12 cellular contexts compared by ENCODE assay signal in the genomic region with DNA sequence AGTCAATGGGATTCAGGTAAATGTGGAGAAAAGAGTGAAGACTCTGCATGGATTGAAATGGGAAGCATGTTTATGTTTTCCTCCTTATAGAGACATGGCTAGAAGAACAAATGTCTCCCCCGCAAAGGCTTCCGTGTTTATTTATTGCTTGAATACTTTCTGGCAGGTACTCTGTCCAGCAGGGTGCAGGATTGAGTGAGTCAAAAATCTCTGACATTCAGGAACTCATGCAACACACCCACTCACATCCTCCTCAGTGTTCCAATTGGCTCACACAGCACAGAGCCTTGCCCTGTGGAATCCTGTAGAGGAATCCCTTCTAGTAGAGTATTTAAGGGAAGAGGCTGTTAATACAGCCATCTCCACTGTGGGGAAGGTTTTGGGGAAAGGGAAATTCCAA.
DNase-seq lines count a peak whose midpoint lies in the region; ATAC-seq and TF ChIP-seq lines count a peak whose summit lies in the region.
"Had no signal": no experiment of that assay in that cellular context is flagged by ENCODE, and none has a peak within 500 bp of the region (broad histone marks: within the 10 kb centered on the region; RNA-seq: fewer than 3 reads in every experiment).

No MANE protein-coding gene starts in this region.

- POLR2A ChIA-PET in GM10248 (lab: Yijun Ruan, JAX): no interaction called here

- ATAC-seq in GM19328 (IDR thresholded peaks at IDR 0.05; ENCODE audit: unreplicated experiment) (peak; percentile 63), right cardiac atrium (peak; percentile 47 to 66)
- no peak for ATAC-seq in stimulated activated naive CD8-positive, alpha-beta T cell treated with anti-CD3 and anti-CD28 coated beads, Interleukin-15, amount 100 ng/mL, for 72 hours

- H3K9me3 Mint-ChIP-seq in stimulated activated naive CD8-positive, alpha-beta T cell treated with anti-CD3 and anti-CD28 coated beads, Interleukin-15, amount 100 ng/mL, for 72 hours: no peaks in the 10 kb centered on the region
- H3K9me3 Mint-ChIP-seq in HFFc6: peaks cover 55% of the 10 kb centered on the region

- no peaks in the 10 kb centered on the region for H3K36me3 Mint-ChIP-seq in HFFc6 (ENCODE audit: low read depth)

- no peaks in the 10 kb centered on the region for H3K4me1 ChIP-seq in right cardiac atrium (ENCODE audit: control insufficient read depth, insufficient read depth, low read length)
- H3K4me1 ChIP-seq: ascending aorta had no signal

- peak; percentile 25 for TF ChIP-seq CTCF in GM10248 (IDR thresholded peaks at IDR 0.05; ENCODE audit: control extremely low read depth, extremely low read depth, low read depth, missing control alignments)
- TF ChIP-seq CTCF in LNCAP (IDR thresholded peaks at IDR 0.05): peak; percentile 54
- no peak for TF ChIP-seq CTCF in HFFc6 (IDR thresholded peaks at IDR 0.05)

- no peak overlapping the region for H3K27ac ChIP-seq in right cardiac atrium (ENCODE audit: low read length)
- H3K27ac ChIP-seq: ascending aorta, thoracic aorta had no signal

- H3K9me3 ChIP-seq in right cardiac atrium (ENCODE audit: control insufficient read depth, low read length): no peaks in the 10 kb centered on the region
- H3K9me3 ChIP-seq: ascending aorta, thoracic aorta had no signal

- no peak for DNase-seq in GM10248 (ENCODE audit: extremely low spot score)
- peak in 1 of 3 donors; percentile 33 for DNase-seq in right cardiac atrium
- no peak for DNase-seq in NCI-H1048 (lab: John Stamatoyannopoulos, UW)
- DNase-seq in stimulated activated naive CD8-positive, alpha-beta T cell treated with anti-CD3 and anti-CD28 coated beads, Interleukin-15, amount 100 ng/mL, for 72 hours: no peak
- DNase-seq in middle frontal gyrus (ENCODE audit: extremely low spot score, low spot score): no peak
- no peak for DNase-seq in HFFc6
- DNase-seq: activated CD4-positive, alpha-beta T cell treated with anti-CD3 and anti-CD28 coated beads, Interleukin-2, amount 50 U/mL, for 48 hours; midbrain had no signal

- H3K4me3 ChIP-seq in right cardiac atrium (ENCODE audit: low read length): no peak overlapping the region
- H3K4me3 ChIP-seq: ascending aorta, thoracic aorta had no signal

- CTCF ChIA-PET in GM10248 (lab: Yijun Ruan, JAX): interaction anchor here (1.3 kb wide), 1 partner anchor 308 kb away, joined by 3 read pairs; no protein-coding TSS in a partner anchor

- H3K4me1 Mint-ChIP-seq in stimulated activated naive CD8-positive, alpha-beta T cell treated with anti-CD3 and anti-CD28 coated beads, Interleukin-15, amount 100 ng/mL, for 72 hours: no peaks in the 10 kb centered on the region
- H3K4me1 Mint-ChIP-seq in HFFc6 (ENCODE audit: low read depth): no peaks in the 10 kb centered on the region

- H3K27me3 Mint-ChIP-seq in stimulated activated naive CD8-positive, alpha-beta T cell treated with anti-CD3 and anti-CD28 coated beads, Interleukin-15, amount 100 ng/mL, for 72 hours: no peaks in the 10 kb centered on the region
- no peaks in the 10 kb centered on the region for H3K27me3 Mint-ChIP-seq in HFFc6 (ENCODE audit: insufficient read depth)

- intact Hi-C loops in right cardiac atrium (cut with DNase I): loop anchor here in 3 of 4 donors (5.0 to 10.0 kb wide), 4 partner anchors 292 to 362 kb away; a partner anchor contains a TSS

- H3K4me3 Mint-ChIP-seq in stimulated activated naive CD8-positive, alpha-beta T cell treated with anti-CD3 and anti-CD28 coated beads, Interleukin-15, amount 100 ng/mL, for 72 hours: no peak overlapping the region
- H3K4me3 Mint-ChIP-seq in HFFc6: no peak overlapping the region

- WGBS in right cardiac atrium: 46% methylated on average over 2 of the region's 2 CpGs

- H3K27ac Mint-ChIP-seq in stimulated activated naive CD8-positive, alpha-beta T cell treated with anti-CD3 and anti-CD28 coated beads, Interleukin-15, amount 100 ng/mL, for 72 hours: no peak overlapping the region
- H3K27ac Mint-ChIP-seq in HFFc6: no peak overlapping the region

- H3K27me3 ChIP-seq in right cardiac atrium (ENCODE audit: control insufficient read depth, insufficient read depth): no peaks in the 10 kb centered on the region
- H3K27me3 ChIP-seq: ascending aorta had no signal
